In genomic region chr20:42041000-42041565, GRCh38 we compare ENCODE assay signal across 1 cellular context.
TF ChIP-seq lines count a peak whose summit lies in the region.

No MANE protein-coding gene starts in this region.

TF ChIP-seq in neural cell, 6 proteins besides CTCF, POLR2A, EP300 and RAD21 (continued from another document):
- peak; percentile 92 for TF ChIP-seq SMC3 (conservative IDR thresholded peaks at IDR 0.05; ENCODE audit: poor library complexity)
TF ChIP-seq in neural cell: peak in this region for 1.
